In genomic region chr9:7318920-7319319, GRCh38 we compare ENCODE assay signal across 19 cellular contexts.
"Had no signal": no experiment of that assay in that cellular context is flagged by ENCODE, and none has a peak within 500 bp of the region (broad histone marks: within the 10 kb centered on the region; RNA-seq: fewer than 3 reads in every experiment).

No MANE protein-coding gene starts in this region.

- ATAC-seq: effector memory CD8-positive, alpha-beta T cell; left cardiac atrium; lower lobe of right lung; right cardiac atrium had no signal

- H3K4me1 ChIP-seq: breast epithelium, lower lobe of right lung, suprapubic skin had no signal

- H3K4me3 ChIP-seq: breast epithelium, lower lobe of right lung, suprapubic skin, upper lobe of left lung had no signal

- H3K27ac Mint-ChIP-seq: activated B cell treated with CpG ODN at 0.5 μM for 24 hours; activated CD4-positive, alpha-beta T cell treated with anti-CD3 and anti-CD28 coated beads, Interleukin-2, amount 10 ng/mL, durations not matched to agents 24 days and 14 days; activated T-helper 1 cell treated with anti-CD3 and anti-CD28 coated beads, Interleukin-12 subunit alpha, Interleukin-12 subunit beta, Interleukin-2, Interleukin-4 antibody, amounts not matched to agents 30 ng/mL and 10 ng/mL and 1 ng/mL, durations not matched to agents 14 hours and 24 hours and 36 hours; effector memory CD8-positive, alpha-beta T cell; mesothelial cell of epicardium; progenitor cell of endocrine pancreas; stimulated activated naive CD8-positive, alpha-beta T cell treated with anti-CD3 and anti-CD28 coated beads, Interleukin-15, Interleukin-2, amounts not matched to agents 100 ng/mL and 50 ng/mL, for 24 hours had no signal

- H3K27ac ChIP-seq: breast epithelium, lower lobe of right lung, suprapubic skin, upper lobe of left lung had no signal

- H3K4me3 Mint-ChIP-seq: activated B cell treated with CpG ODN at 0.5 μM for 24 hours; activated CD4-positive, alpha-beta T cell treated with anti-CD3 and anti-CD28 coated beads, Interleukin-2, amount 10 ng/mL, durations not matched to agents 24 days and 14 days; activated T-helper 1 cell treated with anti-CD3 and anti-CD28 coated beads, Interleukin-12 subunit alpha, Interleukin-12 subunit beta, Interleukin-2, Interleukin-4 antibody, amounts not matched to agents 30 ng/mL and 10 ng/mL and 1 ng/mL, durations not matched to agents 14 hours and 24 hours and 36 hours; effector memory CD8-positive, alpha-beta T cell; mesothelial cell of epicardium; stimulated activated naive CD8-positive, alpha-beta T cell treated with anti-CD3 and anti-CD28 coated beads, Interleukin-15, Interleukin-2, amounts not matched to agents 100 ng/mL and 50 ng/mL, for 24 hours had no signal

- H3K27me3 ChIP-seq: suprapubic skin, upper lobe of left lung had no signal

- H3K27me3 Mint-ChIP-seq: activated B cell treated with CpG ODN at 0.5 μM for 24 hours had no signal

- H3K36me3 Mint-ChIP-seq: mesothelial cell of epicardium had no signal

- H3K4me1 Mint-ChIP-seq: activated B cell treated with CpG ODN at 0.5 μM for 24 hours; activated CD4-positive, alpha-beta T cell treated with anti-CD3 and anti-CD28 coated beads, Interleukin-2, amount 10 ng/mL, durations not matched to agents 24 days and 14 days had no signal

- H3K9me3 Mint-ChIP-seq: activated B cell treated with CpG ODN at 0.5 μM for 24 hours had no signal

- DNase-seq: activated B cell treated with CpG ODN at 0.5 μM for 24 hours; activated CD4-positive, alpha-beta T cell treated with anti-CD3 and anti-CD28 coated beads, Interleukin-2, amount 10 ng/mL, durations not matched to agents 24 days and 14 days; anterior cingulate cortex; cerebellar nuclear complex; dermis blood vessel endothelial cell; effector memory CD8-positive, alpha-beta T cell; foreskin melanocyte; left cardiac atrium; lower lobe of right lung; right cardiac atrium; small intestine; upper lobe of left lung had no signal

- FAIRE-seq: small intestine, TTC549 had no signal

- H3K9me3 ChIP-seq: lower lobe of right lung, suprapubic skin had no signal

- H3K36me3 ChIP-seq: breast epithelium, lower lobe of right lung, suprapubic skin, upper lobe of left lung had no signal
